ENCODE assay signal across 8 cellular contexts in genomic region chr2:113138428-113139322, GRCh38. TPM values are rescaled to one million over a fixed set of nuclear protein-coding genes. Genes with fewer than 3 reads are reported as not detected.
DNase-seq lines count a peak whose midpoint lies in the region; ATAC-seq and TF ChIP-seq lines count a peak whose summit lies in the region.

No MANE protein-coding gene starts in this region.

- no peaks in the 10 kb centered on the region for H3K9me2 ChIP-seq in neural cell (ENCODE audit: insufficient read depth, low read length)

- no peaks in the 10 kb centered on the region for H3K27me3 ChIP-seq in ACC112 (ENCODE audit: insufficient read depth, low read length)
- H3K27me3 ChIP-seq in neural cell (ENCODE audit: insufficient read depth, low read depth, low read length) = no peaks in the 10 kb centered on the region

- H3F3A ChIP-seq in neural cell (ENCODE audit: insufficient read depth, low read length, poor library complexity, severe bottlenecking) = no peaks in the 10 kb centered on the region

- peak; percentile 67 for ATAC-seq in HG03439 (IDR thresholded peaks at IDR 0.05; ENCODE audit: unreplicated experiment)

- TF ChIP-seq RAD21 in neural cell (conservative IDR thresholded peaks at IDR 0.05) = peak; percentile 69

- peak; percentile 64 for TF ChIP-seq CTCF in GM10248 (IDR thresholded peaks at IDR 0.05; ENCODE audit: control extremely low read depth, extremely low read depth, low read depth, missing control alignments)
- TF ChIP-seq CTCF in neural cell (IDR thresholded peaks at IDR 0.05; ENCODE audit: poor library complexity, severe bottlenecking) = peak; percentile 81

- POLR2A ChIA-PET in GM10248 (lab: Yijun Ruan, JAX) = interaction anchor here (0.9 kb wide), 1 partner anchor 36 kb away, joined by 6 read pairs; no protein-coding TSS in a partner anchor

- no peak overlapping the region; the same call in 1 of the 2 replicates for H3K4me3 ChIP-seq in ACC112 (ENCODE audit: low read depth, low read length)
- no peak overlapping the region for H3K4me3 ChIP-seq in neural cell (ENCODE audit: low read length)

- no peak overlapping the region for H3K9ac ChIP-seq in neural cell (ENCODE audit: low read length)

- TF ChIP-seq EP300 in neural cell (conservative IDR thresholded peaks at IDR 0.05; ENCODE audit: poor library complexity, severe bottlenecking) = no peak

- peak; percentile 74 for DNase-seq in GM10248 (ENCODE audit: extremely low spot score)
- DNase-seq in NCI-H774 (lab: John Stamatoyannopoulos, UW) = peak; percentile 56
- peak; percentile 49 for DNase-seq in activated T-cell treated with anti-CD3 and anti-CD28 coated beads for 24 hours (ENCODE audit: low read depth)
- DNase-seq in fibroblast of gingiva (ENCODE audit: low read depth) = peak; percentile 61
- DNase-seq in ureter (ENCODE audit: low spot score) = no peak

- CTCF ChIA-PET in GM10248 (lab: Yijun Ruan, JAX) = interaction anchor here (0.7 to 10.6 kb wide), 54 partner anchors 10 to 610 kb away, joined by 3 to 162 read pairs (median 5); partner anchors contain the start of genes IL1F10, IL36RN and PSD4

- no peak overlapping the region for H3K27ac ChIP-seq in ACC112 (ENCODE audit: low read depth, low read length)
- no peak overlapping the region for H3K27ac ChIP-seq in neural cell (ENCODE audit: low read length)

- no peak overlapping the region for H3K4me2 ChIP-seq in neural cell (ENCODE audit: low read length)

- H3K79me2 ChIP-seq in ACC112 (ENCODE audit: control insufficient read depth, insufficient read depth, low read length, unreplicated experiment) (no peaks in the 10 kb centered on the region), neural cell (replicated peaks; ENCODE audit: insufficient read depth, low read length) (no peaks in the 10 kb centered on the region)

- no peaks in the 10 kb centered on the region for H3K9me3 ChIP-seq in neural cell (ENCODE audit: low read length)

- H3K36me3 ChIP-seq in ACC112 (ENCODE audit: insufficient read depth, low read length) (no peaks in the 10 kb centered on the region), neural cell (ENCODE audit: insufficient read depth, low read length) (no peaks in the 10 kb centered on the region)

- no peaks in the 10 kb centered on the region for H4K20me1 ChIP-seq in neural cell (ENCODE audit: insufficient read depth)

- H2AFZ ChIP-seq in ACC112 (ENCODE audit: low read length, unreplicated experiment) (peak overlapping the region; percentile 21), neural cell (ENCODE audit: low read depth, low read length) (no peak overlapping the region)

- peaks cover 8% of the 10 kb centered on the region for H3K4me1 ChIP-seq in ACC112 (ENCODE audit: control insufficient read depth, insufficient read depth, low read length, unreplicated experiment)

TF ChIP-seq in neural cell, 6 proteins besides CTCF, POLR2A, EP300 and RAD21:
- TF ChIP-seq SMC3 (conservative IDR thresholded peaks at IDR 0.05; ENCODE audit: poor library complexity) (peak; percentile 83), EZH2 (IDR thresholded peaks at IDR 0.05; ENCODE audit: borderline replicate concordance, insufficient read depth, low read length, poor library complexity, severe bottlenecking) (no peak), MXI1 (conservative IDR thresholded peaks at IDR 0.05; ENCODE audit: poor library complexity, severe bottlenecking) (no peak)
TF ChIP-seq in neural cell: peak in this region for 1.

RNA-seq across cellular contexts. Expression of gene IL1RN, which starts 11.3 kb away (rescaled TPM):
- not detected in 2 replicates for polyA plus RNA-seq in neural cell
- polyA minus RNA-seq in neural cell = not detected in 2 replicates
- total RNA-seq in ureter = 80.2 TPM

RNA-seq across cellular contexts. Expression of gene PSD4, which starts 35.1 kb away (rescaled TPM):
- polyA plus RNA-seq in neural cell = 0.30 and 0.67 TPM in 2 replicates
- 0.81 and 0.97 TPM in 2 replicates for polyA minus RNA-seq in neural cell
- 55.1 TPM for total RNA-seq in ureter
